Comparison of ENCODE assay signal across 10 cellular contexts in genomic region chr11:75402002-75402773, GRCh38. TPM values are rescaled to one million over a fixed set of nuclear protein-coding genes. Genes with fewer than 3 reads are reported as not detected.
DNase-seq lines count a peak whose midpoint lies in the region; ATAC-seq and TF ChIP-seq lines count a peak whose summit lies in the region.
"Had no signal": no experiment of that assay in that cellular context is flagged by ENCODE, and none has a peak within 500 bp of the region (broad histone marks: within the 10 kb centered on the region; RNA-seq: fewer than 3 reads in every experiment).

No MANE protein-coding gene starts in this region.

- POLR2A ChIA-PET in activated CD8-positive, alpha-beta T cell treated with anti-CD3 and anti-CD28 coated beads, Interleukin-2, amount 10 ng/mL, durations not matched to agents 7 days and 5 days (lab: Charles Lee) = no interaction called here

- no peaks in the 10 kb centered on the region for H3K27me3 Mint-ChIP-seq in activated CD8-positive, alpha-beta T cell treated with anti-CD3 and anti-CD28 coated beads, Interleukin-2, amount 10 ng/mL, durations not matched to agents 7 days and 5 days (ENCODE audit: low read depth)

- CTCF ChIA-PET in activated CD8-positive, alpha-beta T cell treated with anti-CD3 and anti-CD28 coated beads, Interleukin-2, amount 10 ng/mL, durations not matched to agents 7 days and 5 days (lab: Charles Lee) = interaction anchor here (1.0 to 3.3 kb wide), 4 partner anchors 14 to 132 kb away, joined by 3 to 21 read pairs (median 10); partner anchors contain the start of gene ARRB1

- H3K27me3 ChIP-seq in iPS DF 6.9 (ENCODE audit: control insufficient read depth, insufficient read depth, low read length) (no peaks in the 10 kb centered on the region), left lung (no peaks in the 10 kb centered on the region)
- H3K27me3 ChIP-seq: vagina had no signal

- peak overlapping the region; percentile 73 for H3K27ac Mint-ChIP-seq in activated CD8-positive, alpha-beta T cell treated with anti-CD3 and anti-CD28 coated beads, Interleukin-2, amount 10 ng/mL, durations not matched to agents 7 days and 5 days

- H3K27ac ChIP-seq in 22Rv1 = 0 out of 2 replicates have a peak overlapping the region, but pooled peaks have one; percentile 85
- H3K27ac ChIP-seq in iPS DF 6.9 (ENCODE audit: low read length) = no peak overlapping the region
- no peak overlapping the region for H3K27ac ChIP-seq in left lung

- H3K4me3 ChIP-seq in GM12864 (ENCODE audit: low read depth, low read length) (peak overlapping the region; percentile 72), iPS DF 6.9 (ENCODE audit: low read length) (peak overlapping the region; percentile 8; the same call in 1 of the 2 replicates), left lung (peak overlapping the region in 1 of 2 donors; percentile 64)
- H3K4me3 ChIP-seq: vagina had no signal

- H3K9me3 Mint-ChIP-seq in activated CD8-positive, alpha-beta T cell treated with anti-CD3 and anti-CD28 coated beads, Interleukin-2, amount 10 ng/mL, durations not matched to agents 7 days and 5 days (ENCODE audit: insufficient read depth) = no peaks in the 10 kb centered on the region

- peaks cover 72% of the 10 kb centered on the region for H3K36me3 Mint-ChIP-seq in activated CD8-positive, alpha-beta T cell treated with anti-CD3 and anti-CD28 coated beads, Interleukin-2, amount 10 ng/mL, durations not matched to agents 7 days and 5 days (ENCODE audit: low read depth)

- peak overlapping the region; percentile 96 for H3K4me3 Mint-ChIP-seq in activated CD8-positive, alpha-beta T cell treated with anti-CD3 and anti-CD28 coated beads, Interleukin-2, amount 10 ng/mL, durations not matched to agents 7 days and 5 days

- peaks cover 53% of the 10 kb centered on the region for H3K4me1 Mint-ChIP-seq in activated CD8-positive, alpha-beta T cell treated with anti-CD3 and anti-CD28 coated beads, Interleukin-2, amount 10 ng/mL, durations not matched to agents 7 days and 5 days (ENCODE audit: low read depth)

- no peak for ATAC-seq in activated CD8-positive, alpha-beta T cell treated with anti-CD3 and anti-CD28 coated beads, Interleukin-2, amount 10 ng/mL, durations not matched to agents 7 days and 5 days
- no peak for ATAC-seq in left lung

- H3K4me1 ChIP-seq in iPS DF 6.9 (ENCODE audit: control insufficient read depth, insufficient read depth, low read length) (peaks cover 2% of the 10 kb centered on the region; the same call in 1 of the 2 replicates), left lung (peaks cover 20 to 67% of the 10 kb centered on the region in 2 donors)

- no peak for DNase-seq in GM12864 (ENCODE audit: low read depth)
- no peak for DNase-seq in activated CD8-positive, alpha-beta T cell treated with anti-CD3 and anti-CD28 coated beads, Interleukin-2, amount 10 ng/mL, durations not matched to agents 7 days and 5 days
- no peak for DNase-seq in iPS DF 6.9 (ENCODE audit: low read depth, low spot score)
- DNase-seq in left lung = no peak
- no peak for DNase-seq in LoVo (ENCODE audit: low spot score)
- DNase-seq in NCI-H1417 (lab: John Stamatoyannopoulos, UW) = no peak
- no peak for DNase-seq in SIG-M5 (lab: John Stamatoyannopoulos, UW)
- DNase-seq: NK-92 treated with Interleukin-12 subunit alpha and Interleukin-12 subunit beta, amount 100 ng/mL, for 24 hours had no signal

- H3K9me3 ChIP-seq in iPS DF 6.9 (ENCODE audit: control insufficient read depth, insufficient read depth, low read length) (no peaks in the 10 kb centered on the region), left lung (no peaks in the 10 kb centered on the region)
- H3K9me3 ChIP-seq: vagina had no signal

- peaks cover 54% of the 10 kb centered on the region for H3K36me3 ChIP-seq in iPS DF 6.9 (ENCODE audit: control insufficient read depth, insufficient read depth, low read length)
- H3K36me3 ChIP-seq in left lung = peaks cover 0 to 66% of the 10 kb centered on the region in 2 donors

- no CpG with 5 or more reads among the region's 10 CpGs for WGBS in iPS DF 6.9 (ENCODE audit: insufficient coverage, insufficient read length)

- intact Hi-C loops in left lung (cut with DNase I) = no loop called here

- TF ChIP-seq CTCF in 22Rv1 (IDR thresholded peaks at IDR 0.05) = no peak
- TF ChIP-seq CTCF in GM12864 (IDR thresholded peaks at IDR 0.05; ENCODE audit: low read depth, low read length, missing control alignments) = no peak
- no peak for TF ChIP-seq CTCF in left lung (IDR thresholded peaks at IDR 0.05)

RNA-seq across cellular contexts. Expression of gene RPS3, which starts 2.9 kb away (rescaled TPM):
- total RNA-seq in activated CD8-positive, alpha-beta T cell treated with anti-CD3 and anti-CD28 coated beads, Interleukin-2, amount 10 ng/mL, durations not matched to agents 7 days and 5 days = 1,000 to 10,000 TPM; 2,820 to 2,871 TPM
- total RNA-seq in left lung = 1,000 to 10,000 TPM; 1,943 to 2,064 TPM

RNA-seq across cellular contexts. Expression of gene KLHL35, which starts 30.8 kb away (rescaled TPM):
- total RNA-seq in activated CD8-positive, alpha-beta T cell treated with anti-CD3 and anti-CD28 coated beads, Interleukin-2, amount 10 ng/mL, durations not matched to agents 7 days and 5 days = under 1 TPM; 0.26 to 0.31 TPM
- total RNA-seq in left lung = 1 to 10 TPM; 1.4 to 2.1 TPM
- total RNA-seq: vagina had no signal

RNA-seq across cellular contexts. Expression of gene ARRB1, which starts 50.7 kb away (rescaled TPM):
- total RNA-seq in activated CD8-positive, alpha-beta T cell treated with anti-CD3 and anti-CD28 coated beads, Interleukin-2, amount 10 ng/mL, durations not matched to agents 7 days and 5 days = 10 to 100 TPM; 69.4 to 82.6 TPM
- total RNA-seq in left lung = 100 to 1,000 TPM; 112 to 150 TPM
